In the genomic region with DNA sequence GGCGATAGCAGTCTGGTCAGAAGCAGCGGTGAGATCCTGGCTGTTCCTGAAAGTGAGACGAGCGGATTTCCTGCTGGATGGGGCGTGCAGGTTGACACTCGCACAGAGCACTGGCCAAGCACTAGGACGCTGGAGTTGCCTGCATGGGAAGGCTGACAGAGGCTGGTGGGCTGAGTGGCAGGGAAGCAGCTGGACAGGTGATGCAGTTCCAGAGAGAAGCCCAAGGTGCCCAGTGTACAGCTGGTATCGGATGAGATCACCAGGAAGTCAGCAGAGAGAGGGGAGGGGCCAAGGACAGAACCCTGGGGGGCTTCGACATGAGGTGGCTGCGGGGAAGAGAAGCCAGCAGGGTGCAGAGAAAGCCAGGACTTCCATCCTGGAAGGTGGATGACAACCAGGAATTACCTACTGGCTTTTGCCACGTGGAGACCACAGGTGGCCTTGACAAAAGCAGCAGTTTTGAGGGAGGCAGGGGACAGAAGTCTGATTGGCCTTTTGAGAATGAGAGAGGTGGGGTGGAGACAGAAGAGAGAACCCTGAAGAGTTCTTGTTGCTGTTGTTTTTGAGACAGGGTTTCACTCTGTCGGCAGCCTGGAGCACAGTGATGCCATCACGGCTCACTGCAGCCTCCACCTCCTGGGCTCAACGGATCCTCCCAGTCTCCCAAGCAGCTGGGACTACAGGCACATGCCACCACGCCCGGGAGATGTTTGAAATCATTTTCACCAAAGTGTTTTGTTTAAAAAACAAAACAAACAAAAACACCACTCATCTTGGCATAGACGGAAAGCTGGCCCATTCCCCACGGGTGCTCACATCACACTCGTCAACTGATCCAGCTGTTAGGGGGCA, we compare ENCODE assay signal across 8 cellular contexts. TPM values are rescaled to one million over a fixed set of nuclear protein-coding genes. Genes with fewer than 3 reads are reported as not detected.
DNase-seq lines count a peak whose midpoint lies in the region; ATAC-seq and TF ChIP-seq lines count a peak whose summit lies in the region.

No MANE protein-coding gene starts in this region.

- peaks cover 8% of the 10 kb centered on the region for H3K27me3 Mint-ChIP-seq in T-helper 17 cell
- peaks cover 83% of the 10 kb centered on the region in 2 donors for H3K27me3 Mint-ChIP-seq in effector memory CD8-positive, alpha-beta T cell

- H3K9ac ChIP-seq in HUES48 (ENCODE audit: low read depth, low read length), result no peak overlapping the region

- TF ChIP-seq CTCF in heart left ventricle (IDR thresholded peaks at IDR 0.05), result no peak
- TF ChIP-seq CTCF in stomach (IDR thresholded peaks at IDR 0.05), result no peak

- intact Hi-C loops in heart left ventricle (cut with DNase I), result no loop called here
- intact Hi-C loops in stomach (cut with DNase I; ENCODE audit: low total_unique reads), result no loop called here

- H3K4me1 ChIP-seq in HUES48 (ENCODE audit: control insufficient read depth, insufficient read depth, low read length) (peaks cover 10% of the 10 kb centered on the region), heart left ventricle (peaks cover 0 to 72% (median 43%) of the 10 kb centered on the region in 12 donors), stomach (peaks cover 10 to 52% (median 41%) of the 10 kb centered on the region in 4 donors)

- ATAC-seq in T-helper 17 cell (no peak), heart left ventricle (peak; percentile 22 to 29 (median 26))
- no peak for ATAC-seq in effector memory CD8-positive, alpha-beta T cell (replicated peaks)

- H3K27me3 ChIP-seq in HUES48 (ENCODE audit: control insufficient read depth, insufficient read depth, low read length) (no peaks in the 10 kb centered on the region), heart left ventricle (no peaks in the 10 kb centered on the region), stomach (no peaks in the 10 kb centered on the region)

- WGBS in heart left ventricle, 4 donors, result 55 to 59% (median 59%) methylated on average over 19 of the region's 19 CpGs
- WGBS in stomach, 5 donors, result 60 to 69% (median 63%) methylated on average over 15 to 19 of the region's 19 CpGs

- H3K9me3 ChIP-seq in HUES48 (ENCODE audit: control insufficient read depth, insufficient read depth, low read length) (no peaks in the 10 kb centered on the region), T-helper 17 cell (ENCODE audit: control insufficient read depth, low read length, poor library complexity, severe bottlenecking) (no peaks in the 10 kb centered on the region), heart left ventricle (peaks cover 0 to 8% (median 0%) of the 10 kb centered on the region in 12 donors), stomach (no peaks in the 10 kb centered on the region)

- TF ChIP-seq EP300 in stomach (IDR thresholded peaks at IDR 0.05), result no peak

- H3K36me3 ChIP-seq in HUES48 (ENCODE audit: control insufficient read depth, insufficient read depth, low read length) (no peaks in the 10 kb centered on the region), heart left ventricle (peaks cover 0 to 10% (median 0%) of the 10 kb centered on the region in 9 donors), stomach (peaks cover 3 to 9% (median 5%) of the 10 kb centered on the region in 4 donors)

- peaks cover 17% of the 10 kb centered on the region for H3K4me1 Mint-ChIP-seq in T-helper 17 cell
- H3K4me1 Mint-ChIP-seq in effector memory CD8-positive, alpha-beta T cell (ENCODE audit: low read depth in 2 of 2), result peaks cover 0 to 3% of the 10 kb centered on the region in 2 donors

- no peaks in the 10 kb centered on the region for H3K9me3 Mint-ChIP-seq in effector memory CD8-positive, alpha-beta T cell

- H3K36me3 Mint-ChIP-seq in T-helper 17 cell (ENCODE audit: low read depth), result peaks cover 2% of the 10 kb centered on the region
- peaks cover 5% of the 10 kb centered on the region for H3K36me3 Mint-ChIP-seq in effector memory CD8-positive, alpha-beta T cell (ENCODE audit: insufficient read depth)

- peak overlapping the region; percentile 82 for H3K27ac Mint-ChIP-seq in T-helper 17 cell
- no peak overlapping the region for H3K27ac Mint-ChIP-seq in effector memory CD8-positive, alpha-beta T cell

- DNase-seq in T-helper 17 cell (no peak), heart left ventricle (peak in 1 of 5 donors; percentile 37), stomach (no peak), UCSD-AML1 (lab: John Stamatoyannopoulos, UW; ENCODE audit: unreplicated experiment) (no peak), NCI-H187 treated with DMSO at 0.1 percent for 48 hours (lab: John Stamatoyannopoulos, UW) (no peak), NCI-H1930 (lab: John Stamatoyannopoulos, UW) (no peak)
- no peak for DNase-seq in effector memory CD8-positive, alpha-beta T cell

- TF ChIP-seq POLR2A in heart left ventricle (IDR thresholded peaks at IDR 0.05), result no peak
- TF ChIP-seq POLR2A in stomach (IDR thresholded peaks at IDR 0.05), result no peak

- peak overlapping the region; percentile 86 for H3K4me3 Mint-ChIP-seq in T-helper 17 cell
- H3K4me3 Mint-ChIP-seq in effector memory CD8-positive, alpha-beta T cell, result no peak overlapping the region

- H3K27ac ChIP-seq in HUES48 (ENCODE audit: low read depth, low read length), result peak overlapping the region; percentile 23
- H3K27ac ChIP-seq in heart left ventricle, result peak overlapping the region in 1 of 12 donors; percentile 30
- H3K27ac ChIP-seq in stomach, result peak overlapping the region in 3 of 5 donors; percentile 16 to 18 (median 17)

- H3K4me3 ChIP-seq in HUES48 (ENCODE audit: low read depth, low read length) (no peak overlapping the region), heart left ventricle (no peak overlapping the region), stomach (no peak overlapping the region)

RNA-seq across cellular contexts. Expression of a gene that starts 35.3 kb away (rescaled TPM):
- total RNA-seq in T-helper 17 cell (10 to 100 TPM; 11.6 to 16.3 TPM), heart left ventricle (100 to 1,000 TPM in 1 of 9 donors, 10 to 100 TPM in 8; 58.9 to 124 (median 68.9) TPM), stomach (100 to 1,000 TPM in 4 of 5 donors, 10 to 100 TPM in 1; 85.2 to 400 (median 191) TPM)
- polyA plus RNA-seq in heart left ventricle (10 to 100 TPM; 31.1 to 72.4 TPM), stomach (10 to 100 TPM; 16.3 to 23.7 (median 20.6) TPM)

Comparison
In these comparisons a context has a peak if more than half of its experiments do, and no peak if none do; other contexts are left out.
1. ATAC-seq: peak in heart left ventricle (4 of 4); none in T-helper 17 cell (single experiment) and effector memory CD8-positive, alpha-beta T cell (single experiment).